ENCODE assay signal across 8 cellular contexts in the genomic region with DNA sequence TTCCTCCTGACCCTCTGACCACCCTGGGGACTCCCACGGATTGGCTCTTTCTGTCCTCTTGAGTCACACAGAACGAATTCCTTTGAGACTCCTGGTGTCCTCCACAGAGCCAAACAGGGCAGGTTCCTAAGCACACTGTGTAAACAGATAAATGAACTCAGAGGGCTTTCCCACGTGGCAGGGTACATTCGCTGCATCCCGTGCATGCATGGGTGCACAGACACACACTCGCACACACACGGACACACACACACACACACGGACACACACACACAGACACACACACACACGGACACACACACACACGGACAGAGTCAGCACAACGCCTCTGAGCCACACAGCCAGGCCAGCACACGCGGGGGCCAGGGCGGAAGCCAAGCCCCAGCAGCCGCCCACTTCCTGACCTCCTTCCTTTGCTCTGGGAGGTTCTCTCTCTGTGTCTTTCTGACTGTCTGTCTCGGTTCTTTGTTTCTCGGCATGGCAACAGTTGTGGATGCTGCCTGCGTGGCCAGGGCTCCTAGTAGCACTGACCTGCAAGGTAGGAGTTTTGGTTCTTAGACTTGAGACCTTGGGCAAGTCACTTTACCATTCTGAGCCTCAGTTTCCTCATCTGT. TPM values are rescaled to one million over a fixed set of nuclear protein-coding genes. Genes with fewer than 3 reads are reported as not detected.
DNase-seq lines count a peak whose midpoint lies in the region; ATAC-seq and TF ChIP-seq lines count a peak whose summit lies in the region.

No MANE protein-coding gene starts in this region.

- no peaks in the 10 kb centered on the region for H3K9me3 ChIP-seq in breast epithelium

- DNase-seq in breast epithelium (ENCODE audit: low spot score in 2 of 2) (peak in 1 of 2 donors; percentile 51), MCF 10A (ENCODE audit: unreplicated experiment) (no peak), kidney glomerular epithelial cell (lab: John Stamatoyannopoulos, UW) (peak; percentile 71), iPS-NIHi7 (ENCODE audit: extremely low spot score) (no peak)
- DNase-seq in activated naive CD4-positive, alpha-beta T cell treated with anti-CD3 and anti-CD28 coated beads, Interleukin-2, amount 50 U/mL, for 72 hours (ENCODE audit: low spot score in 2 of 2), result peak; percentile 67 to 75
- peak; percentile 62 for DNase-seq in stimulated activated CD4-positive, alpha-beta T cell treated with anti-CD3 and anti-CD28 coated beads, Interleukin-4, amount 100 ng/mL, for 1 hour

- H3K4me1 Mint-ChIP-seq in MCF 10A (ENCODE audit: insufficient read depth, unreplicated experiment), result no peaks in the 10 kb centered on the region

- peak overlapping the region; percentile 59 to 72 (median 65) for H3K4me3 ChIP-seq in breast epithelium

- peak overlapping the region; percentile 86 to 89 for H3K27ac ChIP-seq in breast epithelium

- H3K27me3 Mint-ChIP-seq in MCF 10A (ENCODE audit: insufficient read depth, unreplicated experiment), result no peaks in the 10 kb centered on the region

- peak; percentile 63 for ATAC-seq in HG03095 (IDR thresholded peaks at IDR 0.05; ENCODE audit: unreplicated experiment)
- peak; percentile 85 to 88 for ATAC-seq in activated naive CD4-positive, alpha-beta T cell treated with anti-CD3 and anti-CD28 coated beads, Interleukin-2, amount 50 U/mL, for 72 hours

- TF ChIP-seq CTCF in breast epithelium (IDR thresholded peaks at IDR 0.05) (no peak), MCF 10A (IDR thresholded peaks at IDR 0.05; ENCODE audit: unreplicated experiment) (no peak)

- H3K36me3 ChIP-seq in breast epithelium, result no peaks in the 10 kb centered on the region

- TF ChIP-seq POLR2A in breast epithelium (IDR thresholded peaks at IDR 0.05) (no peak), Raji (IDR thresholded peaks at IDR 0.05; ENCODE audit: insufficient read depth, low read depth, low read length) (peak; percentile 95)

- H3K4me3 Mint-ChIP-seq in MCF 10A (ENCODE audit: unreplicated experiment), result no peak overlapping the region

- no peaks in the 10 kb centered on the region for H3K4me1 ChIP-seq in breast epithelium

- peaks cover 7% of the 10 kb centered on the region for H3K9me3 Mint-ChIP-seq in MCF 10A (ENCODE audit: unreplicated experiment)
- H3K9me3 Mint-ChIP-seq in activated naive CD4-positive, alpha-beta T cell treated with anti-CD3 and anti-CD28 coated beads, Interleukin-2, amount 50 U/mL, for 72 hours, result no peaks in the 10 kb centered on the region

- CTCF ChIA-PET in MCF 10A (lab: Yijun Ruan, JAX), result interaction anchor here (0.6 kb wide), 1 partner anchor 13 kb away, joined by 3 read pairs; no protein-coding TSS in a partner anchor

- H3K27ac Mint-ChIP-seq in MCF 10A (ENCODE audit: low read depth, unreplicated experiment), result no peak overlapping the region
- peak overlapping the region; percentile 99 for H3K27ac Mint-ChIP-seq in activated naive CD4-positive, alpha-beta T cell treated with anti-CD3 and anti-CD28 coated beads, Interleukin-2, amount 50 U/mL, for 72 hours

- BruUV-seq in MCF 10A (replicated peaks; lab: Mats Ljungman, UMichigan), result no TSS peak

- POLR2A ChIA-PET in MCF 10A (lab: Yijun Ruan, JAX), result no interaction called here

- no peaks in the 10 kb centered on the region for H3K27me3 ChIP-seq in breast epithelium

- intact Hi-C loops in breast epithelium (cut with DNase I; ENCODE audit: low total_unique reads), result no loop called here
- intact Hi-C loops in MCF 10A (cut with micrococcal nuclease), result no loop called here

- H3K36me3 Mint-ChIP-seq in MCF 10A (ENCODE audit: insufficient read depth, unreplicated experiment), result no peaks in the 10 kb centered on the region
- H3K36me3 Mint-ChIP-seq in activated naive CD4-positive, alpha-beta T cell treated with anti-CD3 and anti-CD28 coated beads, Interleukin-2, amount 50 U/mL, for 72 hours, result peaks cover 13 to 27% of the 10 kb centered on the region in 2 donors

RNA-seq across cellular contexts. Expression of a gene that starts 0.7 kb away (rescaled TPM):
- 10 to 100 TPM in 2 of 3 donors, 1 to 10 TPM in 1; 5.3 to 17.3 (median 15.1) TPM for total RNA-seq in breast epithelium
- total RNA-seq in MCF 10A (2022), result not detected in 2 replicates
- 10 to 100 TPM in 1 of 2 donors, 1 to 10 TPM in 1; 7.3 to 32.0 TPM for total RNA-seq in activated naive CD4-positive, alpha-beta T cell treated with anti-CD3 and anti-CD28 coated beads, Interleukin-2, amount 50 U/mL, for 72 hours

Comparison
In these comparisons a context has a peak if more than half of its experiments do, and no peak if none do; other contexts are left out.
1. DNase-seq: peak in activated naive CD4-positive, alpha-beta T cell treated with anti-CD3 and anti-CD28 coated beads, Interleukin-2, amount 50 U/mL, for 72 hours (2 of 2), kidney glomerular epithelial cell (single experiment) and stimulated activated CD4-positive, alpha-beta T cell treated with anti-CD3 and anti-CD28 coated beads, Interleukin-4, amount 100 ng/mL, for 1 hour (single experiment); none in MCF 10A (single experiment) and iPS-NIHi7 (single experiment).